16 cellular contexts compared by ENCODE assay signal in genomic region chr7:149226840-149227494, GRCh38. TPM values are rescaled to one million over a fixed set of nuclear protein-coding genes. Genes with fewer than 3 reads are reported as not detected.
DNase-seq lines count a peak whose midpoint lies in the region; ATAC-seq lines count a peak whose summit lies in the region.
"Had no signal": no experiment of that assay in that cellular context is flagged by ENCODE, and none has a peak within 500 bp of the region (broad histone marks: within the 10 kb centered on the region; RNA-seq: fewer than 3 reads in every experiment).

No MANE protein-coding gene starts in this region.

- peaks cover 1 to 11% of the 10 kb centered on the region in 2 donors for H3K36me3 Mint-ChIP-seq in activated T-cell treated with anti-CD3 and anti-CD28 coated beads, Interleukin-2, amount 50 U/mL, for 72 hours (ENCODE audit: insufficient read depth in 2 of 2)

- no peaks in the 10 kb centered on the region for H3K27me3 Mint-ChIP-seq in activated T-cell treated with anti-CD3 and anti-CD28 coated beads, Interleukin-2, amount 50 U/mL, for 72 hours (ENCODE audit: low read depth)

- ATAC-seq in left ventricle myocardium superior, result peak; percentile 9
- no peak for ATAC-seq in Right ventricle myocardium superior (ENCODE audit: poor library complexity)
- ATAC-seq in left lobe of liver, result peak; percentile 45
- ATAC-seq in activated T-cell treated with anti-CD3 and anti-CD28 coated beads, Interleukin-2, amount 50 U/mL, for 72 hours (replicated peaks in 1 of 2), result no peak
- ATAC-seq: GM12878 had no signal

- H3K4me3 Mint-ChIP-seq in activated T-cell treated with anti-CD3 and anti-CD28 coated beads, Interleukin-2, amount 50 U/mL, for 72 hours, result no peak overlapping the region
- H3K4me3 Mint-ChIP-seq: HFFc6 had no signal

- no peak overlapping the region for H3K27ac Mint-ChIP-seq in activated T-cell treated with anti-CD3 and anti-CD28 coated beads, Interleukin-2, amount 50 U/mL, for 72 hours
- H3K27ac Mint-ChIP-seq: HFFc6 had no signal

- H3K4me1 Mint-ChIP-seq in activated T-cell treated with anti-CD3 and anti-CD28 coated beads, Interleukin-2, amount 50 U/mL, for 72 hours (ENCODE audit: low read depth), result peaks cover 10% of the 10 kb centered on the region

- DNase-seq in left ventricle myocardium superior (no peak), Right ventricle myocardium superior (no peak), amniotic epithelial cell (ENCODE audit: low read depth) (peak; percentile 30), left lobe of liver (ENCODE audit: low spot score) (no peak), glomerular visceral epithelial cell (ENCODE audit: extremely low spot score) (no peak), GM19238 (ENCODE audit: insufficient read length, low spot score) (no peak)
- no peak for DNase-seq in activated T-cell treated with anti-CD3 and anti-CD28 coated beads, Interleukin-2, amount 50 U/mL, for 72 hours
- DNase-seq in effector CD4-positive, alpha-beta T cell, result no peak
- DNase-seq: C1 segment of cervical spinal cord, Caco-2, GOT3, HFFc6, NCI-H1436, NCI-H2029 treated with DMSO at 0.1 percent for 48 hours, NCI-H510A had no signal

- H3K9me3 Mint-ChIP-seq in activated T-cell treated with anti-CD3 and anti-CD28 coated beads, Interleukin-2, amount 50 U/mL, for 72 hours, result no peaks in the 10 kb centered on the region
- H3K9me3 Mint-ChIP-seq: HFFc6 had no signal

- intact Hi-C loops in left ventricle myocardium superior (cut with micrococcal nuclease) (no loop called here), Right ventricle myocardium superior (cut with DNase I) (no loop called here)

RNA-seq across cellular contexts. Expression of gene ZNF212, which starts 12.5 kb away (rescaled TPM):
- total RNA-seq in left ventricle myocardium superior (5.2 TPM), Right ventricle myocardium superior (5.5 TPM), left lobe of liver (6.0 TPM)
- 10 to 100 TPM; 18.7 to 28.0 TPM for total RNA-seq in activated T-cell treated with anti-CD3 and anti-CD28 coated beads, Interleukin-2, amount 50 U/mL, for 72 hours

RNA-seq across cellular contexts. Expression of gene ZNF282, which starts 31.6 kb away (rescaled TPM):
- 14.5 TPM for total RNA-seq in left ventricle myocardium superior
- total RNA-seq in Right ventricle myocardium superior, result 11.1 TPM
- total RNA-seq in left lobe of liver, result 14.1 TPM
- total RNA-seq in activated T-cell treated with anti-CD3 and anti-CD28 coated beads, Interleukin-2, amount 50 U/mL, for 72 hours, result 100 to 1,000 TPM in 1 of 2 donors, 10 to 100 TPM in 1; 59.5 to 161 TPM

RNA-seq across cellular contexts. Expression of gene ZNF783, which starts 35.0 kb away (rescaled TPM):
- 4.8 TPM for total RNA-seq in left ventricle myocardium superior
- total RNA-seq in Right ventricle myocardium superior, result 4.0 TPM
- total RNA-seq in left lobe of liver, result 5.1 TPM
- 10 to 100 TPM; 28.4 to 32.4 TPM for total RNA-seq in activated T-cell treated with anti-CD3 and anti-CD28 coated beads, Interleukin-2, amount 50 U/mL, for 72 hours

Comparison
In these comparisons a context has a peak if more than half of its experiments do, and no peak if none do; other contexts are left out.
1. ATAC-seq: peak in left ventricle myocardium superior (single experiment) and left lobe of liver (single experiment); none in Right ventricle myocardium superior (single experiment) and activated T-cell treated with anti-CD3 and anti-CD28 coated beads, Interleukin-2, amount 50 U/mL, for 72 hours (0 of 2).